ENCODE assay signal across 34 cellular contexts in genomic region chr1:173818459-173818858, GRCh38.
"Had no signal": no experiment of that assay in that cellular context is flagged by ENCODE, and none has a peak within 500 bp of the region (broad histone marks: within the 10 kb centered on the region; RNA-seq: fewer than 3 reads in every experiment).

No MANE protein-coding gene starts in this region.

- ATAC-seq: activated CD4-positive, CD25-positive, alpha-beta regulatory T cell treated with anti-CD3 and anti-CD28 coated beads, Interleukin-2, amount 50 U/mL, for 24 hours; activated CD8-positive, alpha-beta T cell treated with anti-CD3 and anti-CD28 coated beads for 36 hours; activated naive CD8-positive, alpha-beta T cell treated with anti-CD3 and anti-CD28 coated beads, Interleukin-2, amount 50 U/mL, for 24 hours; activated T-cell treated with anti-CD3 and anti-CD28 coated beads, Interleukin-2, amount 50 U/mL, for 4 hours; activated T-helper 17 cell treated with anti-CD3 and anti-CD28 coated beads, Interleukin-2, amount 50 U/mL, for 72 hours; T-cell had no signal

- H3K27ac ChIP-seq: adrenal gland, ascending aorta, breast epithelium, cardiac muscle cell, colonic mucosa, epithelial cell of prostate, WERI-Rb-1 had no signal

- H3K9me3 ChIP-seq: adrenal gland, ascending aorta, breast epithelium, colonic mucosa had no signal

- H3K27me3 Mint-ChIP-seq: activated B cell treated with CpG ODN at 0.5 μM for 24 hours; activated CD8-positive, alpha-beta T cell treated with anti-CD3 and anti-CD28 coated beads for 36 hours; activated naive CD4-positive, alpha-beta T cell treated with anti-CD3 and anti-CD28 coated beads, Interleukin-2, amount 50 U/mL, for 24 hours; activated naive CD8-positive, alpha-beta T cell treated with anti-CD3 and anti-CD28 coated beads for 36 hours; activated naive CD8-positive, alpha-beta T cell treated with anti-CD3 and anti-CD28 coated beads, Interleukin-2, amount 50 U/mL, for 24 hours; activated T-helper 17 cell treated with anti-CD3 and anti-CD28 coated beads, Interleukin-2, amount 50 U/mL, for 72 hours; T-cell had no signal

- DNase-seq: activated B cell treated with CpG ODN at 0.5 μM for 24 hours; activated CD4-positive, alpha-beta T cell treated with anti-CD3 and anti-CD28 coated beads for 48 hours; activated CD4-positive, alpha-beta T cell treated with anti-CD3 and anti-CD28 coated beads, Interleukin-2, amount 50 U/mL, for 1 hour; activated CD4-positive, alpha-beta T cell treated with anti-CD3 and anti-CD28 coated beads, Interleukin-2, amount 50 U/mL, for 48 hours; activated CD8-positive, alpha-beta memory T cell treated with anti-CD3 and anti-CD28 coated beads for 24 hours; activated CD8-positive, alpha-beta T cell treated with anti-CD3 and anti-CD28 coated beads for 36 hours; activated effector memory CD4-positive, alpha-beta T cell treated with Interleukin-2 at 50 U/mL for 16 hours; activated naive CD4-positive, alpha-beta T cell treated with anti-CD3 and anti-CD28 coated beads for 36 hours; activated naive CD8-positive, alpha-beta T cell treated with anti-CD3 and anti-CD28 coated beads for 36 hours; activated naive CD8-positive, alpha-beta T cell treated with anti-CD3 and anti-CD28 coated beads, Interleukin-2, amount 50 U/mL, for 24 hours; activated T-cell treated with anti-CD3 and anti-CD28 coated beads, Interleukin-2, amount 50 U/mL, for 4 hours; adrenal gland; central memory CD4-positive, alpha-beta T cell; cerebellar nuclear complex; colonic mucosa; effector CD8-positive, alpha-beta T cell; foreskin fibroblast; head of caudate nucleus; T-cell; T1000; WERI-Rb-1 had no signal

- H3K36me3 ChIP-seq: adrenal gland, ascending aorta, breast epithelium, cardiac muscle cell, colonic mucosa had no signal

- H3K9me3 Mint-ChIP-seq: activated B cell treated with CpG ODN at 0.5 μM for 24 hours; activated CD8-positive, alpha-beta T cell treated with anti-CD3 and anti-CD28 coated beads for 36 hours; activated naive CD4-positive, alpha-beta T cell treated with anti-CD3 and anti-CD28 coated beads for 36 hours; activated naive CD4-positive, alpha-beta T cell treated with anti-CD3 and anti-CD28 coated beads, Interleukin-2, amount 50 U/mL, for 24 hours; activated naive CD8-positive, alpha-beta T cell treated with anti-CD3 and anti-CD28 coated beads, Interleukin-2, amount 50 U/mL, for 24 hours; activated T-cell treated with anti-CD3 and anti-CD28 coated beads, Interleukin-2, amount 50 U/mL, for 4 hours; activated T-helper 17 cell treated with anti-CD3 and anti-CD28 coated beads, Interleukin-2, amount 50 U/mL, for 72 hours; T-cell; T-helper 1 cell treated with Interleukin-12 subunit alpha and Interleukin-12 subunit beta and Interleukin-4 antibody, amounts not matched to agents 30 μg/mL and 1 μg/mL, for 36 hours; T-helper 2 cell treated with Interferon-gamma antibody and Interleukin-4, amounts not matched to agents 5 μg/mL and 100 μg/mL, for 36 hours had no signal

- H3K4me3 Mint-ChIP-seq: activated B cell treated with CpG ODN at 0.5 μM for 24 hours; activated CD8-positive, alpha-beta T cell treated with anti-CD3 and anti-CD28 coated beads for 36 hours; activated naive CD4-positive, alpha-beta T cell treated with anti-CD3 and anti-CD28 coated beads for 36 hours; activated naive CD4-positive, alpha-beta T cell treated with anti-CD3 and anti-CD28 coated beads, Interleukin-2, amount 50 U/mL, for 24 hours; activated naive CD8-positive, alpha-beta T cell treated with anti-CD3 and anti-CD28 coated beads for 36 hours; activated naive CD8-positive, alpha-beta T cell treated with anti-CD3 and anti-CD28 coated beads, Interleukin-2, amount 50 U/mL, for 24 hours; activated T-cell treated with anti-CD3 and anti-CD28 coated beads, Interleukin-2, amount 50 U/mL, for 4 hours; activated T-helper 17 cell treated with anti-CD3 and anti-CD28 coated beads, Interleukin-2, amount 50 U/mL, for 72 hours; brain; T-cell; T-helper 1 cell treated with Interleukin-12 subunit alpha and Interleukin-12 subunit beta and Interleukin-4 antibody, amounts not matched to agents 30 μg/mL and 1 μg/mL, for 36 hours; T-helper 2 cell treated with Interferon-gamma antibody and Interleukin-4, amounts not matched to agents 5 μg/mL and 100 μg/mL, for 36 hours had no signal

- H3K4me3 ChIP-seq: adrenal gland, ascending aorta, breast epithelium, cardiac muscle cell, colonic mucosa had no signal

- FAIRE-seq: endometrium, endothelial cell of umbilical vein, frontal cortex had no signal

- H3K27me3 ChIP-seq: adrenal gland, ascending aorta, breast epithelium, cardiac muscle cell, colonic mucosa had no signal

- H3K27ac Mint-ChIP-seq: activated B cell treated with CpG ODN at 0.5 μM for 24 hours; activated CD8-positive, alpha-beta T cell treated with anti-CD3 and anti-CD28 coated beads for 36 hours; activated naive CD4-positive, alpha-beta T cell treated with anti-CD3 and anti-CD28 coated beads for 36 hours; activated naive CD4-positive, alpha-beta T cell treated with anti-CD3 and anti-CD28 coated beads, Interleukin-2, amount 50 U/mL, for 24 hours; activated naive CD8-positive, alpha-beta T cell treated with anti-CD3 and anti-CD28 coated beads for 36 hours; activated naive CD8-positive, alpha-beta T cell treated with anti-CD3 and anti-CD28 coated beads, Interleukin-2, amount 50 U/mL, for 24 hours; activated T-helper 17 cell treated with anti-CD3 and anti-CD28 coated beads, Interleukin-2, amount 50 U/mL, for 72 hours; brain; T-cell; T-helper 1 cell treated with Interleukin-12 subunit alpha and Interleukin-12 subunit beta and Interleukin-4 antibody, amounts not matched to agents 30 μg/mL and 1 μg/mL, for 36 hours; T-helper 2 cell treated with Interferon-gamma antibody and Interleukin-4, amounts not matched to agents 5 μg/mL and 100 μg/mL, for 36 hours had no signal

- H3K4me1 ChIP-seq: breast epithelium had no signal
